21 cellular contexts compared by ENCODE assay signal in genomic region chr7:13745530-13745929, GRCh38.
DNase-seq lines count a peak whose midpoint lies in the region; ATAC-seq and TF ChIP-seq lines count a peak whose summit lies in the region.
"Had no signal": no experiment of that assay in that cellular context is flagged by ENCODE, and none has a peak within 500 bp of the region (broad histone marks: within the 10 kb centered on the region; RNA-seq: fewer than 3 reads in every experiment).

No MANE protein-coding gene starts in this region.

- H3F3A ChIP-seq in GM23338 (replicated peaks; ENCODE audit: low read depth), result no peaks in the 10 kb centered on the region

- peaks cover 52% of the 10 kb centered on the region for H3K4me1 ChIP-seq in GM23338 (ENCODE audit: insufficient read depth)
- H3K4me1 ChIP-seq: A549 had no signal

- no peaks in the 10 kb centered on the region for H3K36me3 Mint-ChIP-seq in GM23338 (ENCODE audit: low read depth)
- H3K36me3 Mint-ChIP-seq: IgD-negative memory B cell had no signal

- no peaks in the 10 kb centered on the region for H3K79me2 ChIP-seq in GM23338 (replicated peaks; ENCODE audit: insufficient read depth)

- TF ChIP-seq CTCF in GM23338 (conservative IDR thresholded peaks at IDR 0.05; ENCODE audit: low read depth in 2 of 2) (no peak), foreskin fibroblast (IDR thresholded peaks at IDR 0.05; ENCODE audit: low read depth, low read length) (no peak)

- no peak overlapping the region for H3K4me3 Mint-ChIP-seq in GM23338
- H3K4me3 Mint-ChIP-seq: CD4-positive, alpha-beta T cell; H9; IgD-negative memory B cell had no signal

- H3K36me3 ChIP-seq in GM23338 (ENCODE audit: insufficient read depth), result no peaks in the 10 kb centered on the region

- DNase-seq in GM23338 (ENCODE audit: low spot score) (no peak), NCI-H1105 treated with DMSO at 0.1 percent for 48 hours (lab: John Stamatoyannopoulos, UW) (peak; percentile 68), NCI-H748 (lab: John Stamatoyannopoulos, UW; ENCODE audit: unreplicated experiment) (peak; percentile 61), foreskin fibroblast (peak; percentile 15 to 51), nucleus accumbens (lab: John Stamatoyannopoulos, UW) (no peak)
- no peak for DNase-seq in activated CD4-positive, alpha-beta T cell treated with anti-CD3 and anti-CD28 coated beads for 4 hours
- DNase-seq: CD4-positive, alpha-beta T cell; DMS53; EL; H9; Karpas-422; NCI-H1694 treated with DMSO at 0.1 percent for 48 hours; NCI-H2107; NCI-H526 treated with DMSO at 0.1 percent for 48 hours; OCI-M1; SIG-M5; T-helper 1 cell had no signal

- H3K4me1 Mint-ChIP-seq in GM23338, result peaks cover 44% of the 10 kb centered on the region
- H3K4me1 Mint-ChIP-seq: IgD-negative memory B cell had no signal

- H3K4me2 ChIP-seq in GM23338, result no peak overlapping the region
- H3K4me2 ChIP-seq: A549 had no signal

- H3K9me3 Mint-ChIP-seq in GM23338, result no peaks in the 10 kb centered on the region
- H3K9me3 Mint-ChIP-seq: CD4-positive, alpha-beta T cell; H9; IgD-negative memory B cell had no signal

- no peak overlapping the region for H3K27ac ChIP-seq in GM23338 (ENCODE audit: low read depth)
- H3K27ac ChIP-seq: A549 had no signal

- no peak overlapping the region for H2AFZ ChIP-seq in GM23338

- H3K9me2 ChIP-seq in GM23338 (ENCODE audit: insufficient read depth), result no peaks in the 10 kb centered on the region

- no peaks in the 10 kb centered on the region for H3K27me3 ChIP-seq in GM23338 (ENCODE audit: insufficient read depth)

- H4K20me1 ChIP-seq in GM23338 (replicated peaks; ENCODE audit: insufficient read depth), result no peaks in the 10 kb centered on the region

- H3K27ac Mint-ChIP-seq in GM23338, result 0 out of 2 replicates have a peak overlapping the region, but pooled peaks have one; percentile 13
- H3K27ac Mint-ChIP-seq: CD4-positive, alpha-beta T cell; H9; IgD-negative memory B cell had no signal

- no peaks in the 10 kb centered on the region for H3K27me3 Mint-ChIP-seq in GM23338 (ENCODE audit: insufficient read depth, low read depth, poor library complexity)
- H3K27me3 Mint-ChIP-seq: CD4-positive, alpha-beta T cell had no signal

- H3K4me3 ChIP-seq in GM23338, result no peak overlapping the region
- no peak overlapping the region for H3K4me3 ChIP-seq in foreskin fibroblast (ENCODE audit: low read depth in 1 of 2, low read length in 2 of 2)
- H3K4me3 ChIP-seq: A549 had no signal

- ATAC-seq in GM23338, result no peak
- ATAC-seq in HG03354 (IDR thresholded peaks at IDR 0.05; ENCODE audit: poor library complexity, severe bottlenecking, unreplicated experiment), result no peak
- ATAC-seq: A549, SK-N-SH treated with all-trans-retinoic acid at 6 μM for 48 hours had no signal

TF ChIP-seq in GM23338, 12 proteins besides CTCF, POLR2A, EP300 and RAD21:
- TF ChIP-seq ETS1 (IDR thresholded peaks at IDR 0.05) (no peak), NANOG (IDR thresholded peaks at IDR 0.05; ENCODE audit: borderline replicate concordance) (no peak)

Comparison
In these comparisons a context has a peak if more than half of its experiments do, and no peak if none do; other contexts are left out.
1. DNase-seq: peak in NCI-H1105 treated with DMSO at 0.1 percent for 48 hours (single experiment), NCI-H748 (single experiment) and foreskin fibroblast (2 of 2); none in GM23338 (single experiment), nucleus accumbens (0 of 56) and activated CD4-positive, alpha-beta T cell treated with anti-CD3 and anti-CD28 coated beads for 4 hours (0 of 2).